28 cellular contexts compared by ENCODE assay signal in genomic region chr22:26417406-26417805, GRCh38. TPM values are rescaled to one million over a fixed set of nuclear protein-coding genes. Genes with fewer than 3 reads are reported as not detected.
DNase-seq lines count a peak whose midpoint lies in the region; ATAC-seq, FAIRE-seq and TF ChIP-seq lines count a peak whose summit lies in the region.
"Had no signal": no experiment of that assay in that cellular context is flagged by ENCODE, and none has a peak within 500 bp of the region (broad histone marks: within the 10 kb centered on the region; RNA-seq: fewer than 3 reads in every experiment).

No MANE protein-coding gene starts in this region.

- no peaks in the 10 kb centered on the region for H3K4me1 ChIP-seq in IMR-90 (ENCODE audit: control insufficient read depth, insufficient read depth, low read length)
- H3K4me1 ChIP-seq in trophoblast cell (ENCODE audit: control insufficient read depth in 1 of 2, insufficient read depth in 2 of 2, low read length in 2 of 2): peaks cover 19 to 22% of the 10 kb centered on the region in 2 experiments
- no peaks in the 10 kb centered on the region for H3K4me1 ChIP-seq in CD4-positive, alpha-beta memory T cell (ENCODE audit: insufficient read depth, low read length)
- H3K4me1 ChIP-seq: BE2C, uterus had no signal

- peak; percentile 4 for DNase-seq in A172 (ENCODE audit: low spot score)
- DNase-seq in IMR-90: no peak
- DNase-seq in bronchial epithelial cell (ENCODE audit: low read depth): peak; percentile 8
- no peak for DNase-seq in trophoblast cell
- no peak for DNase-seq in activated CD4-positive, CD25-positive, alpha-beta regulatory T cell treated with anti-CD3 and anti-CD28 coated beads, Interleukin-2, amount 50 U/mL, for 72 hours
- no peak for DNase-seq in foreskin melanocyte
- DNase-seq in CD4-positive, alpha-beta memory T cell: no peak
- DNase-seq: activated CD4-positive, alpha-beta T cell treated with anti-CD3 and anti-CD28 coated beads, Interleukin-2, amount 10 ng/mL, durations not matched to agents 7 days and 5 days; activated naive CD4-positive, alpha-beta T cell; activated T-cell treated with anti-CD3 and anti-CD28 coated beads, Interleukin-2, amount 50 U/mL, for 48 hours; BE2C; DMS53; effector CD4-positive, alpha-beta T cell; glutamatergic neuron; KBM-7; natural killer cell; NCI-H1417 treated with DMSO at 0.1 percent for 48 hours; occipital lobe; Right ventricle myocardium superior; stimulated activated CD4-positive, alpha-beta T cell treated with anti-CD3 and anti-CD28 coated beads, Interleukin-12 subunit alpha, Interleukin-12 subunit beta, amount 100 ng/mL, for 4 hours; stimulated activated CD4-positive, alpha-beta T cell treated with anti-CD3 and anti-CD28 coated beads, Interleukin-4, amount 100 ng/mL, for 24 hours; substantia nigra; uterus had no signal

- TF ChIP-seq CTCF in IMR-90 (conservative IDR thresholded peaks at IDR 0.05; ENCODE audit: low read depth, low read length): no peak
- TF ChIP-seq CTCF in bronchial epithelial cell (IDR thresholded peaks at IDR 0.05; ENCODE audit: insufficient read depth, low read length, severe bottlenecking): no peak

- no peak overlapping the region for H3K27ac Mint-ChIP-seq in CD4-positive, alpha-beta memory T cell
- H3K27ac Mint-ChIP-seq: activated CD4-positive, alpha-beta T cell treated with anti-CD3 and anti-CD28 coated beads, Interleukin-2, amount 10 ng/mL, durations not matched to agents 7 days and 5 days; natural killer cell; stimulated activated effector memory CD8-positive, alpha-beta T cell treated with anti-CD3 and anti-CD28 coated beads, Interleukin-12 subunit alpha, Interleukin-12 subunit beta, amount 100 ng/mL, for 72 hours had no signal

- H3K18ac ChIP-seq in IMR-90 (ENCODE audit: low read depth, low read length): no peak overlapping the region
- H3K18ac ChIP-seq in trophoblast cell (ENCODE audit: low read length): peak overlapping the region; percentile 48

- POLR2A ChIA-PET in IMR-90 (lab: Charles Lee; ENCODE audit: unreplicated experiment): no interaction called here
- POLR2A ChIA-PET in CD4-positive, alpha-beta memory T cell (lab: Charles Lee; ENCODE audit: partially characterized antibody): interaction anchor here (1.2 kb wide), 1 partner anchor 12 kb away, joined by 3 read pairs; the partner anchor contains the start of gene ASPHD2

- H4K20me1 ChIP-seq in IMR-90 (ENCODE audit: insufficient read depth, low read length): peaks cover 3% of the 10 kb centered on the region; the same call in 1 of the 2 replicates

- H2BK15ac ChIP-seq in IMR-90 (ENCODE audit: low read depth, low read length): no peak overlapping the region

- H2BK120ac ChIP-seq in IMR-90 (ENCODE audit: low read depth, low read length) (no peak overlapping the region), trophoblast cell (ENCODE audit: insufficient read depth, low read length, poor library complexity) (peak overlapping the region; percentile 75)

- no peak overlapping the region for H2AK9ac ChIP-seq in IMR-90 (replicated peaks; ENCODE audit: low read depth, low read length, poor library complexity)

- H3K79me2 ChIP-seq in trophoblast cell (ENCODE audit: control insufficient read depth, insufficient read depth, low read length, poor library complexity): no peaks in the 10 kb centered on the region

- no peak for TF ChIP-seq POLR2A in IMR-90 (IDR thresholded peaks at IDR 0.05; ENCODE audit: low read depth, low read length)

- H3K36me3 Mint-ChIP-seq in CD4-positive, alpha-beta memory T cell: no peaks in the 10 kb centered on the region
- H3K36me3 Mint-ChIP-seq: stimulated activated effector memory CD8-positive, alpha-beta T cell treated with anti-CD3 and anti-CD28 coated beads, Interleukin-12 subunit alpha, Interleukin-12 subunit beta, amount 100 ng/mL, for 72 hours had no signal

- no peak overlapping the region for H3K4me3 Mint-ChIP-seq in CD4-positive, alpha-beta memory T cell
- H3K4me3 Mint-ChIP-seq: activated CD4-positive, alpha-beta T cell treated with anti-CD3 and anti-CD28 coated beads, Interleukin-2, amount 10 ng/mL, durations not matched to agents 7 days and 5 days; natural killer cell; stimulated activated effector memory CD8-positive, alpha-beta T cell treated with anti-CD3 and anti-CD28 coated beads, Interleukin-12 subunit alpha, Interleukin-12 subunit beta, amount 100 ng/mL, for 72 hours had no signal

- H3K4me3 ChIP-seq in IMR-90 (ENCODE audit: insufficient read depth, low read depth, low read length) (no peak overlapping the region), bronchial epithelial cell (ENCODE audit: low read depth, low read length) (no peak overlapping the region), trophoblast cell (ENCODE audit: low read depth, low read length) (no peak overlapping the region)
- no peak overlapping the region for H3K4me3 ChIP-seq in CD4-positive, alpha-beta memory T cell (ENCODE audit: low read length in 2 of 2)
- H3K4me3 ChIP-seq: uterus had no signal

- H3K9me3 Mint-ChIP-seq in CD4-positive, alpha-beta memory T cell: peaks cover 0 to 9% (median under 1%) of the 10 kb centered on the region in 8 donors
- H3K9me3 Mint-ChIP-seq: activated CD4-positive, alpha-beta T cell treated with anti-CD3 and anti-CD28 coated beads, Interleukin-2, amount 10 ng/mL, durations not matched to agents 7 days and 5 days; natural killer cell; stimulated activated effector memory CD8-positive, alpha-beta T cell treated with anti-CD3 and anti-CD28 coated beads, Interleukin-12 subunit alpha, Interleukin-12 subunit beta, amount 100 ng/mL, for 72 hours had no signal

- peaks cover 14% of the 10 kb centered on the region for H3K27me3 ChIP-seq in IMR-90 (ENCODE audit: control insufficient read depth, insufficient read depth, low read length)
- H3K27me3 ChIP-seq in bronchial epithelial cell (ENCODE audit: control insufficient read depth, insufficient read depth, low read length): no peaks in the 10 kb centered on the region
- H3K27me3 ChIP-seq in trophoblast cell (ENCODE audit: insufficient read depth, low read length): no peaks in the 10 kb centered on the region
- H3K27me3 ChIP-seq in CD4-positive, alpha-beta memory T cell (ENCODE audit: insufficient read depth, low read length): no peaks in the 10 kb centered on the region
- H3K27me3 ChIP-seq: uterus had no signal

- H2BK5ac ChIP-seq in IMR-90 (ENCODE audit: low read depth, low read length, poor library complexity, severe bottlenecking): no peak overlapping the region
- peak overlapping the region; percentile 63 for H2BK5ac ChIP-seq in trophoblast cell (ENCODE audit: low read depth, low read length, poor library complexity)

- H3K9me1 ChIP-seq in IMR-90 (ENCODE audit: insufficient read depth, low read length): no peaks in the 10 kb centered on the region; the same call in 1 of the 2 replicates

- in situ Hi-C loops in IMR-90 (cut with MboI; ENCODE audit: low sequenced_read_pairs): no loop called here

- peaks cover 7 to 16% of the 10 kb centered on the region in 2 donors for H3K27me3 Mint-ChIP-seq in CD4-positive, alpha-beta memory T cell

- no CpG with 5 or more reads among the region's 3 CpGs for WGBS in IMR-90 (ENCODE audit: extremely low coverage in 2 of 2, insufficient read length in 1 of 2), 2 experiments
- WGBS in trophoblast cell (ENCODE audit: extremely low coverage, insufficient coverage, insufficient read length): no CpG with 5 or more reads among the region's 3 CpGs

- H4K8ac ChIP-seq in IMR-90 (ENCODE audit: low read depth in 2 of 2, low read length in 2 of 2) (no peak overlapping the region), trophoblast cell (ENCODE audit: low read depth, low read length) (peak overlapping the region; percentile 39)

- H2BK20ac ChIP-seq in IMR-90 (ENCODE audit: low read depth, low read length): peak overlapping the region; percentile 23; the same call in 1 of the 2 replicates

- intact Hi-C loops in IMR-90 (cut with micrococcal nuclease): no loop called here
- intact Hi-C loops in CD4-positive, alpha-beta memory T cell (cut with micrococcal nuclease): no loop called here

- H3K36me3 ChIP-seq in IMR-90 (ENCODE audit: control insufficient read depth, insufficient read depth, low read length) (no peaks in the 10 kb centered on the region), bronchial epithelial cell (ENCODE audit: control insufficient read depth, insufficient read depth, low read length) (no peaks in the 10 kb centered on the region), trophoblast cell (ENCODE audit: control insufficient read depth in 1 of 2, insufficient read depth in 2 of 2, low read length in 2 of 2) (no peaks in the 10 kb centered on the region)
- H3K36me3 ChIP-seq in CD4-positive, alpha-beta memory T cell (ENCODE audit: insufficient read depth, low read length): no peaks in the 10 kb centered on the region
- H3K36me3 ChIP-seq: BE2C, uterus had no signal

- H3K23ac ChIP-seq in IMR-90 (ENCODE audit: low read depth, low read length): no peak overlapping the region
- no peak overlapping the region for H3K23ac ChIP-seq in trophoblast cell (ENCODE audit: low read length)

- no peak overlapping the region for H2AFZ ChIP-seq in IMR-90 (replicated peaks; ENCODE audit: low read length, poor library complexity)
- no peak overlapping the region for H2AFZ ChIP-seq in trophoblast cell (ENCODE audit: insufficient read depth, low read length, poor library complexity)

- no peak for TF ChIP-seq RAD21 in IMR-90 (IDR thresholded peaks at IDR 0.05; ENCODE audit: low read length)

- no TSS peak for BruUV-seq in IMR-90 (replicated peaks; lab: Mats Ljungman, UMichigan)

- H3K4ac ChIP-seq in IMR-90 (ENCODE audit: low read depth, low read length) (no peak overlapping the region), trophoblast cell (ENCODE audit: low read depth, low read length) (peak overlapping the region; percentile 26)

- no peaks in the 10 kb centered on the region for H3K79me1 ChIP-seq in IMR-90 (ENCODE audit: low read depth in 1 of 2, low read length in 2 of 2)
- H3K79me1 ChIP-seq in trophoblast cell (ENCODE audit: low read length): peaks cover 15% of the 10 kb centered on the region

- H2AK5ac ChIP-seq in IMR-90 (ENCODE audit: low read depth, low read length) (no peak overlapping the region), trophoblast cell (ENCODE audit: low read length) (peak overlapping the region; percentile 55)

- dilution Hi-C loops in IMR-90 (cut with HindIII; ENCODE audit: low sequenced_read_pairs, unreplicated experiment): no loop called here

- H3K27ac ChIP-seq in IMR-90 (ENCODE audit: insufficient read depth, low read length) (no peak overlapping the region), trophoblast cell (ENCODE audit: low read depth, low read length) (peak overlapping the region; percentile 87)
- H3K27ac ChIP-seq in CD4-positive, alpha-beta memory T cell (ENCODE audit: low read depth, low read length): no peak overlapping the region
- H3K27ac ChIP-seq: uterus, VCaP had no signal

- H3K4me2 ChIP-seq in IMR-90 (ENCODE audit: low read depth, low read length) (no peak overlapping the region), trophoblast cell (ENCODE audit: low read length) (peak overlapping the region; percentile 44)

- H3K4me1 Mint-ChIP-seq in CD4-positive, alpha-beta memory T cell: no peaks in the 10 kb centered on the region
- H3K4me1 Mint-ChIP-seq: activated CD4-positive, alpha-beta T cell treated with anti-CD3 and anti-CD28 coated beads, Interleukin-2, amount 10 ng/mL, durations not matched to agents 7 days and 5 days; natural killer cell; stimulated activated effector memory CD8-positive, alpha-beta T cell treated with anti-CD3 and anti-CD28 coated beads, Interleukin-12 subunit alpha, Interleukin-12 subunit beta, amount 100 ng/mL, for 72 hours had no signal

- peak overlapping the region; percentile 68 for H2BK12ac ChIP-seq in trophoblast cell (ENCODE audit: low read length)

- H3K56ac ChIP-seq in IMR-90 (ENCODE audit: extremely low read depth, insufficient read depth, low read length): no peak overlapping the region

- FAIRE-seq in bronchial epithelial cell (lab: Jason Lieb, UNC): no peak
- FAIRE-seq: colon, G401.6 had no signal

- no peaks in the 10 kb centered on the region for H3K9me3 ChIP-seq in IMR-90 (ENCODE audit: control insufficient read depth, insufficient read depth, low read length)
- no peaks in the 10 kb centered on the region for H3K9me3 ChIP-seq in trophoblast cell (ENCODE audit: insufficient read depth, low read depth, low read length)
- H3K9me3 ChIP-seq in CD4-positive, alpha-beta memory T cell (ENCODE audit: control insufficient read depth in 1 of 2, low read length in 2 of 2): no peaks in the 10 kb centered on the region
- H3K9me3 ChIP-seq: BE2C, uterus had no signal

- no peak overlapping the region for H3K9ac ChIP-seq in IMR-90 (ENCODE audit: low read depth, low read length)
- H3K9ac ChIP-seq in trophoblast cell (ENCODE audit: low read length): no peak overlapping the region

- ATAC-seq in IMR-90 (ENCODE audit: low read depth) (no peak), GM18511 (IDR thresholded peaks at IDR 0.05; ENCODE audit: unreplicated experiment) (no peak)
- ATAC-seq: natural killer cell; stimulated activated effector memory CD8-positive, alpha-beta T cell treated with anti-CD3 and anti-CD28 coated beads, Interleukin-12 subunit alpha, Interleukin-12 subunit beta, amount 100 ng/mL, for 72 hours had no signal

- no peak overlapping the region for H4K12ac ChIP-seq in trophoblast cell (ENCODE audit: low read depth, low read length)

- H4K91ac ChIP-seq in IMR-90 (ENCODE audit: insufficient read depth, low read depth, low read length): no peak overlapping the region
- H4K91ac ChIP-seq in trophoblast cell (ENCODE audit: low read depth, low read length): peak overlapping the region; percentile 92

- CTCF ChIA-PET in IMR-90 (lab: Yijun Ruan, JAX): interaction anchor here (1.0 kb wide), 1 partner anchor 14 kb away, joined by 6 read pairs; no protein-coding TSS in a partner anchor
- CTCF ChIA-PET in CD4-positive, alpha-beta memory T cell (lab: Charles Lee; ENCODE audit: partially characterized antibody): interaction anchor here (1.5 kb wide), 1 partner anchor 20 kb away, joined by 3 read pairs; no protein-coding TSS in a partner anchor

- H3K14ac ChIP-seq in IMR-90 (replicated peaks; ENCODE audit: low read depth, low read length) (no peak overlapping the region), trophoblast cell (ENCODE audit: low read length) (peak overlapping the region; percentile 36)

- no peak overlapping the region for H4K5ac ChIP-seq in IMR-90 (ENCODE audit: low read depth, low read length)

RNA-seq across cellular contexts. Expression of gene ASPHD2, which starts 11.7 kb away (rescaled TPM):
- total RNA-seq in A172 (2014; rRNA removed; shearing (Covaris generic)): 4.0 and 4.5 TPM in 2 replicates
- total RNA-seq in IMR-90 (2012; rRNA removed): 1.1 and 1.3 TPM in 2 replicates
- 1.3 and 1.4 TPM in 2 replicates for polyA plus RNA-seq in IMR-90 (2012; rRNA removed)
- 0.71 and 1.7 TPM in 2 replicates for polyA plus RNA-seq in IMR-90 (2012; cell fraction: cytosol; rRNA removed)
- 0.63 and 1.0 TPM in 2 replicates for polyA plus RNA-seq in IMR-90 (2012; cell fraction: nucleus; rRNA removed; ENCODE audit: low replicate concordance)
- total RNA-seq in bronchial epithelial cell: 3.4 and 3.8 TPM in 2 replicates
- polyA plus RNA-seq in trophoblast cell (2013): 9.5 and 9.9 TPM in 2 replicates
- total RNA-seq in CD4-positive, alpha-beta memory T cell: 1 to 10 TPM; 4.0 to 4.1 TPM
- 1 to 10 TPM; 2.8 to 4.1 TPM for polyA plus RNA-seq in CD4-positive, alpha-beta memory T cell
- total RNA-seq: Right ventricle myocardium superior had no signal

Comparison
In these comparisons a context has a peak if more than half of its experiments do, and no peak if none do; other contexts are left out.
1. DNase-seq: peak in A172 (single experiment) and bronchial epithelial cell (single experiment); none in IMR-90 (single experiment), trophoblast cell (0 of 2), activated CD4-positive, CD25-positive, alpha-beta regulatory T cell treated with anti-CD3 and anti-CD28 coated beads, Interleukin-2, amount 50 U/mL, for 72 hours (single experiment), foreskin melanocyte (single experiment) and CD4-positive, alpha-beta memory T cell (0 of 5).